ENCODE assay signal across 19 cellular contexts in genomic region chr4:177391287-177391686, GRCh38. TPM values are rescaled to one million over a fixed set of nuclear protein-coding genes. Genes with fewer than 3 reads are reported as not detected.
DNase-seq lines count a peak whose midpoint lies in the region; ATAC-seq and TF ChIP-seq lines count a peak whose summit lies in the region.
"Had no signal": no experiment of that assay in that cellular context is flagged by ENCODE, and none has a peak within 500 bp of the region (broad histone marks: within the 10 kb centered on the region; RNA-seq: fewer than 3 reads in every experiment).

No MANE protein-coding gene starts in this region.

- no peak for DNase-seq in activated CD4-positive, alpha-beta T cell treated with anti-CD3 and anti-CD28 coated beads for 36 hours
- no peak for DNase-seq in activated CD4-positive, alpha-beta T cell treated with anti-CD3 and anti-CD28 coated beads, Interleukin-2, amount 10 ng/mL, durations not matched to agents 7 days and 5 days
- DNase-seq in NCI-H226 (peak; percentile 10), fibroblast of pulmonary artery (ENCODE audit: low read depth) (peak; percentile 28), neuronal stem cell (ENCODE audit: low spot score) (no peak), cortex of kidney (lab: John Stamatoyannopoulos, UW) (no peak)
- DNase-seq: DND-41, GF-D8, H9, KBM-7, NCI-H1436, NCI-H2029, NCI-H2171 treated with DMSO at 0.1 percent for 48 hours, NCI-H510A, NCI-H82 had no signal

- no peaks in the 10 kb centered on the region for H3K36me3 ChIP-seq in neuronal stem cell (replicated peaks in 1 of 2; ENCODE audit: control insufficient read depth in 2 of 2, insufficient read depth in 2 of 2, low read length in 2 of 2)
- H3K36me3 ChIP-seq: SJSA1 had no signal

- no peak overlapping the region for H3K4ac ChIP-seq in neuronal stem cell (ENCODE audit: low read length)

- no CpG with 5 or more reads among the region's 3 CpGs for WGBS in neuronal stem cell (ENCODE audit: extremely low coverage in 2 of 2, insufficient read length in 2 of 2, insufficient replicate concordance in 1 of 2), 2 donors

- CTCF ChIA-PET in activated CD4-positive, alpha-beta T cell treated with anti-CD3 and anti-CD28 coated beads for 36 hours (lab: Charles Lee): no interaction called here
- CTCF ChIA-PET in activated CD4-positive, alpha-beta T cell treated with anti-CD3 and anti-CD28 coated beads, Interleukin-2, amount 10 ng/mL, durations not matched to agents 7 days and 5 days (lab: Charles Lee): no interaction called here

- no peak overlapping the region for H3K9ac ChIP-seq in neuronal stem cell (ENCODE audit: low read depth, low read length, poor library complexity)

- no peak overlapping the region for H3K27ac ChIP-seq in neuronal stem cell (replicated peaks; ENCODE audit: low read length)
- H3K27ac ChIP-seq: 22Rv1, SJSA1 had no signal

- intact Hi-C loops in activated CD4-positive, alpha-beta T cell treated with anti-CD3 and anti-CD28 coated beads for 36 hours (cut with DNase I, micrococcal nuclease): no loop called here

- no peaks in the 10 kb centered on the region for H3K9me3 Mint-ChIP-seq in activated CD4-positive, alpha-beta T cell treated with anti-CD3 and anti-CD28 coated beads for 36 hours (ENCODE audit: low read depth)
- no peaks in the 10 kb centered on the region for H3K9me3 Mint-ChIP-seq in activated CD4-positive, alpha-beta T cell treated with anti-CD3 and anti-CD28 coated beads, Interleukin-2, amount 10 ng/mL, durations not matched to agents 7 days and 5 days
- H3K9me3 Mint-ChIP-seq: H9 had no signal

- H3K4me1 ChIP-seq in neuronal stem cell (ENCODE audit: control insufficient read depth in 2 of 2, insufficient read depth in 1 of 2, low read depth in 1 of 2, low read length in 2 of 2): no peaks in the 10 kb centered on the region
- H3K4me1 ChIP-seq: SJSA1 had no signal

- peak overlapping the region; percentile 16 for H3K27ac Mint-ChIP-seq in activated CD4-positive, alpha-beta T cell treated with anti-CD3 and anti-CD28 coated beads for 36 hours
- H3K27ac Mint-ChIP-seq in activated CD4-positive, alpha-beta T cell treated with anti-CD3 and anti-CD28 coated beads, Interleukin-2, amount 10 ng/mL, durations not matched to agents 7 days and 5 days: no peak overlapping the region
- H3K27ac Mint-ChIP-seq: H9 had no signal

- no peak overlapping the region for H2BK5ac ChIP-seq in neuronal stem cell (ENCODE audit: low read length)

- H2BK12ac ChIP-seq in neuronal stem cell (ENCODE audit: low read length): no peak overlapping the region

- no peak overlapping the region for H3K23ac ChIP-seq in neuronal stem cell (ENCODE audit: low read depth, low read length, poor library complexity)

- H3K36me3 Mint-ChIP-seq in activated CD4-positive, alpha-beta T cell treated with anti-CD3 and anti-CD28 coated beads for 36 hours (ENCODE audit: low read depth): no peaks in the 10 kb centered on the region
- peaks cover 3% of the 10 kb centered on the region for H3K36me3 Mint-ChIP-seq in activated CD4-positive, alpha-beta T cell treated with anti-CD3 and anti-CD28 coated beads, Interleukin-2, amount 10 ng/mL, durations not matched to agents 7 days and 5 days (ENCODE audit: low read depth)

- no peak overlapping the region for H3K14ac ChIP-seq in neuronal stem cell (ENCODE audit: low read length)

- no peaks in the 10 kb centered on the region for H3K79me1 ChIP-seq in neuronal stem cell (ENCODE audit: low read depth, low read length)

- no peak for TF ChIP-seq CTCF in fibroblast of pulmonary artery (IDR thresholded peaks at IDR 0.05; ENCODE audit: low read length, missing control alignments)

- peaks cover 24% of the 10 kb centered on the region for H3K4me1 Mint-ChIP-seq in activated CD4-positive, alpha-beta T cell treated with anti-CD3 and anti-CD28 coated beads for 36 hours
- H3K4me1 Mint-ChIP-seq in activated CD4-positive, alpha-beta T cell treated with anti-CD3 and anti-CD28 coated beads, Interleukin-2, amount 10 ng/mL, durations not matched to agents 7 days and 5 days: peaks cover 42% of the 10 kb centered on the region

- H4K91ac ChIP-seq in neuronal stem cell (ENCODE audit: low read depth, low read length, poor library complexity): no peak overlapping the region

- no peak overlapping the region for H2AK5ac ChIP-seq in neuronal stem cell (ENCODE audit: low read depth, low read length)

- no peak for ATAC-seq in activated CD4-positive, alpha-beta T cell treated with anti-CD3 and anti-CD28 coated beads for 36 hours
- ATAC-seq in GM21423 (IDR thresholded peaks at IDR 0.05; ENCODE audit: unreplicated experiment): no peak
- no peak for ATAC-seq in GM19397 (IDR thresholded peaks at IDR 0.05; ENCODE audit: unreplicated experiment)

- no peak overlapping the region for H3K4me3 Mint-ChIP-seq in activated CD4-positive, alpha-beta T cell treated with anti-CD3 and anti-CD28 coated beads for 36 hours
- H3K4me3 Mint-ChIP-seq in activated CD4-positive, alpha-beta T cell treated with anti-CD3 and anti-CD28 coated beads, Interleukin-2, amount 10 ng/mL, durations not matched to agents 7 days and 5 days: no peak overlapping the region
- H3K4me3 Mint-ChIP-seq: H9 had no signal

- POLR2A ChIA-PET in activated CD4-positive, alpha-beta T cell treated with anti-CD3 and anti-CD28 coated beads for 36 hours (lab: Charles Lee): no interaction called here
- POLR2A ChIA-PET in activated CD4-positive, alpha-beta T cell treated with anti-CD3 and anti-CD28 coated beads, Interleukin-2, amount 10 ng/mL, durations not matched to agents 7 days and 5 days (lab: Charles Lee): no interaction called here

- H3K4me3 ChIP-seq in fibroblast of pulmonary artery (replicated peaks; ENCODE audit: low read depth, low read length): no peak overlapping the region
- no peak overlapping the region for H3K4me3 ChIP-seq in neuronal stem cell (ENCODE audit: low read length in 2 of 2)
- H3K4me3 ChIP-seq: SJSA1 had no signal

- H4K8ac ChIP-seq in neuronal stem cell (ENCODE audit: low read depth, low read length): no peak overlapping the region

- no peak overlapping the region for H2BK120ac ChIP-seq in neuronal stem cell (ENCODE audit: low read depth, low read length)

- no peak overlapping the region for H2BK15ac ChIP-seq in neuronal stem cell (ENCODE audit: low read length)

- no peak overlapping the region for H3K4me2 ChIP-seq in neuronal stem cell (ENCODE audit: insufficient read depth, low read length, poor library complexity, severe bottlenecking)

- H2AFZ ChIP-seq in neuronal stem cell (ENCODE audit: low read length): peak overlapping the region; percentile 9

- no peak overlapping the region for H3K18ac ChIP-seq in neuronal stem cell (ENCODE audit: low read length)

- no peaks in the 10 kb centered on the region for H3K9me3 ChIP-seq in neuronal stem cell (replicated peaks in 1 of 2; ENCODE audit: control insufficient read depth in 2 of 2, insufficient read depth in 1 of 2, low read depth in 1 of 2, low read length in 2 of 2)
- H3K9me3 ChIP-seq: SJSA1 had no signal

- H3K27me3 ChIP-seq in neuronal stem cell (ENCODE audit: control insufficient read depth in 3 of 3, insufficient read depth in 3 of 3, low read depth in 1 of 3, low read length in 3 of 3): no peaks in the 10 kb centered on the region
- H3K27me3 ChIP-seq: SJSA1 had no signal

- H3K27me3 Mint-ChIP-seq in activated CD4-positive, alpha-beta T cell treated with anti-CD3 and anti-CD28 coated beads for 36 hours: no peaks in the 10 kb centered on the region
- H3K27me3 Mint-ChIP-seq in activated CD4-positive, alpha-beta T cell treated with anti-CD3 and anti-CD28 coated beads, Interleukin-2, amount 10 ng/mL, durations not matched to agents 7 days and 5 days: peaks cover 8% of the 10 kb centered on the region

RNA-seq across cellular contexts. Expression of gene AGA, which starts 51.0 kb away (rescaled TPM):
- 10 to 100 TPM; 20.8 to 27.7 TPM for total RNA-seq in activated CD4-positive, alpha-beta T cell treated with anti-CD3 and anti-CD28 coated beads for 36 hours
- total RNA-seq in activated CD4-positive, alpha-beta T cell treated with anti-CD3 and anti-CD28 coated beads, Interleukin-2, amount 10 ng/mL, durations not matched to agents 7 days and 5 days: 10 to 100 TPM; 26.0 to 29.0 TPM
- polyA plus RNA-seq in neuronal stem cell (2013, experiment 1 of 2): 5.7 TPM
- polyA plus RNA-seq in neuronal stem cell (2013, experiment 2 of 2): 6.0 TPM

Comparison
In these comparisons a context has a peak if more than half of its experiments do, and no peak if none do; other contexts are left out.
1. DNase-seq: peak in NCI-H226 (single experiment) and fibroblast of pulmonary artery (single experiment); none in activated CD4-positive, alpha-beta T cell treated with anti-CD3 and anti-CD28 coated beads for 36 hours (single experiment), activated CD4-positive, alpha-beta T cell treated with anti-CD3 and anti-CD28 coated beads, Interleukin-2, amount 10 ng/mL, durations not matched to agents 7 days and 5 days (single experiment), neuronal stem cell (single experiment) and cortex of kidney (single experiment).